In the genomic region with DNA sequence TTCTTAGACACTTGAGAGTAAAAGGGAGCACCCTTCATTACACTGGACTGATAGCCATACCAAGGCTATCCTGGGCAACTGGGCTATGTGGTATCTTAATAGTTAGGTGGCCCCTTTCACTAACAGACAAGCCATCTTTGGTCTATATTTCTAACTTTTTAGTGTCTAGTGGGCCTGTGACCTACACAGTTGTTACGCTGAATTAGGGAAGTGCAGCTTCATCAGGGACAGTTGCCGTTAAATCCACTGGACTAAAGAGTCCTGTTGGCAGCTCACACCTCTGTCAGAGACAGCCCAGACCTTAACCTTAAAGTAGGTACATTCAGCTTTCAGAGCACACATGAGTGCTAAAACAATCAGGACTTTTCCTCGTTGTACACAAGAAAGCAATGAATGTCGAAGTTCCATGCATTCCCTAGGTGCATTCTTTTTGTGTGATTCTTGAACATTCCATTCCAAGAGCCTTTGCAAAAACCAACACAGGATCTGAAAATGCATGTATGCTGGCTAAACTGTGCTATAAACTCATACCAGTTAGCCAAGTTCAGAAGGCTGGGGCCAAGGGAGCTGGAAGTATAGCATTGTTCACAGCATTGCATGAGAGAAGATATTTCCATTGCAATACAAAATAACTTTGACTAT, we compare ENCODE assay signal across 15 cellular contexts.
A peak's percentile ranks its signal among the peaks of the same experiment; 100 is the strongest.
DNase-seq lines count a peak whose midpoint lies in the region; ATAC-seq and TF ChIP-seq lines count a peak whose summit lies in the region.
"Had no signal": no experiment of that assay in that cellular context is flagged by ENCODE, and none has a peak within 500 bp of the region (broad histone marks: within the 10 kb centered on the region; RNA-seq: fewer than 3 reads in every experiment).

No MANE protein-coding gene starts in this region.

- H3K4me3 ChIP-seq in PC-3 (ENCODE audit: low read length) (no peak overlapping the region), mesodermal cell (ENCODE audit: extremely low read depth, insufficient read depth, low read length, poor library complexity, severe bottlenecking) (no peak overlapping the region)
- H3K4me3 ChIP-seq: cardiac muscle cell, lung, SK-N-MC had no signal

- peak; percentile 49 for DNase-seq in AG09319 (ENCODE audit: extremely low read depth, low read depth)
- peak; percentile 2 for DNase-seq in PC-3
- DNase-seq in epithelial cell of prostate (ENCODE audit: low read depth, low spot score), result no peak
- DNase-seq in activated T-helper 2 cell treated with anti-CD3 and anti-CD28 coated beads, Interferon-gamma antibody, Interleukin-2, Interleukin-4, amounts not matched to agents 10 μg/mL and 5 μg/mL and 100 μg/mL, durations not matched to agents 14 hours and 24 hours and 36 hours (ENCODE audit: low spot score), result no peak
- DNase-seq in NK-92 treated with Interleukin-12 subunit alpha and Interleukin-12 subunit beta, amount 100 ng/mL, for 24 hours (lab: John Stamatoyannopoulos, UW), result no peak
- DNase-seq in Right ventricle myocardium superior, result no peak
- no peak for DNase-seq in NCI-H2227 (lab: John Stamatoyannopoulos, UW; ENCODE audit: unreplicated experiment)
- DNase-seq: activated B cell treated with CpG ODN at 0.5 μM for 24 hours; activated T-cell treated with anti-CD3 and anti-CD28 coated beads, Interleukin-2, amount 50 U/mL, for 72 hours; DMS79 treated with DMSO at 0.1 percent for 48 hours; NCI-H1930 had no signal

- no peaks in the 10 kb centered on the region for H3K27me3 Mint-ChIP-seq in activated T-helper 2 cell treated with anti-CD3 and anti-CD28 coated beads, Interferon-gamma antibody, Interleukin-2, Interleukin-4, amounts not matched to agents 10 μg/mL and 5 μg/mL and 100 μg/mL, durations not matched to agents 14 hours and 24 hours and 36 hours (ENCODE audit: low read depth)

- no peaks in the 10 kb centered on the region for H3K9me3 ChIP-seq in PC-3 (ENCODE audit: low read length)
- H3K9me3 ChIP-seq in mesodermal cell (ENCODE audit: control insufficient read depth, low read length), result no peaks in the 10 kb centered on the region

- H3K9ac ChIP-seq in PC-3 (ENCODE audit: low read length), result no peak overlapping the region

- H3F3A ChIP-seq in PC-3 (ENCODE audit: low read length, unreplicated experiment), result no peaks in the 10 kb centered on the region

- H3K9me2 ChIP-seq in PC-3 (replicated peaks; ENCODE audit: low read length), result no peaks in the 10 kb centered on the region

- no peak overlapping the region for H3K27ac Mint-ChIP-seq in activated T-helper 2 cell treated with anti-CD3 and anti-CD28 coated beads, Interferon-gamma antibody, Interleukin-2, Interleukin-4, amounts not matched to agents 10 μg/mL and 5 μg/mL and 100 μg/mL, durations not matched to agents 14 hours and 24 hours and 36 hours
- H3K27ac Mint-ChIP-seq: activated B cell treated with CpG ODN at 0.5 μM for 24 hours; activated T-cell treated with anti-CD3 and anti-CD28 coated beads, Interleukin-2, amount 50 U/mL, for 72 hours had no signal

- no peak for ATAC-seq in PC-3
- ATAC-seq in Right ventricle myocardium superior (ENCODE audit: poor library complexity), result no peak
- ATAC-seq: activated T-cell treated with anti-CD3 and anti-CD28 coated beads, Interleukin-2, amount 50 U/mL, for 72 hours had no signal

- no peaks in the 10 kb centered on the region for H3K9me3 Mint-ChIP-seq in activated T-helper 2 cell treated with anti-CD3 and anti-CD28 coated beads, Interferon-gamma antibody, Interleukin-2, Interleukin-4, amounts not matched to agents 10 μg/mL and 5 μg/mL and 100 μg/mL, durations not matched to agents 14 hours and 24 hours and 36 hours

- TF ChIP-seq CTCF in AG09319 (IDR thresholded peaks at IDR 0.05; ENCODE audit: low read depth, low read length) (no peak), PC-3 (conservative IDR thresholded peaks at IDR 0.05; ENCODE audit: low read depth, low read length) (no peak)

- POLR2A ChIA-PET in PC-3 (lab: Charles Lee; ENCODE audit: unreplicated experiment), result no interaction called here

- no TSS peak for BruUV-seq in PC-3 (replicated peaks; lab: Mats Ljungman, UMichigan)

- intact Hi-C loops in PC-3 (cut with micrococcal nuclease), result no loop called here
- intact Hi-C loops in activated T-helper 2 cell treated with anti-CD3 and anti-CD28 coated beads, Interferon-gamma antibody, Interleukin-2, Interleukin-4, amounts not matched to agents 10 μg/mL and 5 μg/mL and 100 μg/mL, durations not matched to agents 14 hours and 24 hours and 36 hours (cut with micrococcal nuclease), result no loop called here
- intact Hi-C loops in Right ventricle myocardium superior (cut with DNase I), result no loop called here

- WGBS in mesodermal cell (ENCODE audit: insufficient coverage in 2 of 2), 2 experiments, result 76 to 87% methylated on average over 4 of the region's 4 CpGs

- no peak overlapping the region for H3K4me2 ChIP-seq in PC-3 (ENCODE audit: low read length)

- H3K36me3 Mint-ChIP-seq in activated T-helper 2 cell treated with anti-CD3 and anti-CD28 coated beads, Interferon-gamma antibody, Interleukin-2, Interleukin-4, amounts not matched to agents 10 μg/mL and 5 μg/mL and 100 μg/mL, durations not matched to agents 14 hours and 24 hours and 36 hours (ENCODE audit: low read depth), result no peaks in the 10 kb centered on the region

- H3K27ac ChIP-seq in PC-3 (ENCODE audit: low read length), result no peak overlapping the region
- H3K27ac ChIP-seq in epithelial cell of prostate, result peak overlapping the region; percentile 56
- H3K27ac ChIP-seq in mesodermal cell (ENCODE audit: low read depth, low read length, severe bottlenecking), result peak overlapping the region; percentile 70
- H3K27ac ChIP-seq: cardiac muscle cell, SK-N-MC had no signal

- CTCF ChIA-PET in PC-3 (lab: Charles Lee), result no interaction called here

- H3K27me3 ChIP-seq in PC-3 (ENCODE audit: low read length), result peaks cover 3% of the 10 kb centered on the region; the same call in 1 of the 2 replicates
- H3K27me3 ChIP-seq: cardiac muscle cell had no signal

- no peak overlapping the region for H2AFZ ChIP-seq in PC-3 (ENCODE audit: low read length)

- no peak overlapping the region for H3K4me3 Mint-ChIP-seq in activated T-helper 2 cell treated with anti-CD3 and anti-CD28 coated beads, Interferon-gamma antibody, Interleukin-2, Interleukin-4, amounts not matched to agents 10 μg/mL and 5 μg/mL and 100 μg/mL, durations not matched to agents 14 hours and 24 hours and 36 hours (ENCODE audit: low read depth)
- H3K4me3 Mint-ChIP-seq: activated B cell treated with CpG ODN at 0.5 μM for 24 hours; activated T-cell treated with anti-CD3 and anti-CD28 coated beads, Interleukin-2, amount 50 U/mL, for 72 hours had no signal

- H3K4me1 ChIP-seq in PC-3 (ENCODE audit: insufficient read depth, low read length) (no peaks in the 10 kb centered on the region), mesodermal cell (ENCODE audit: control insufficient read depth, insufficient read depth, low read length, poor library complexity, severe bottlenecking) (peaks cover 9% of the 10 kb centered on the region)

- H3K4me1 Mint-ChIP-seq in activated T-helper 2 cell treated with anti-CD3 and anti-CD28 coated beads, Interferon-gamma antibody, Interleukin-2, Interleukin-4, amounts not matched to agents 10 μg/mL and 5 μg/mL and 100 μg/mL, durations not matched to agents 14 hours and 24 hours and 36 hours (ENCODE audit: low read depth), result no peaks in the 10 kb centered on the region
- H3K4me1 Mint-ChIP-seq: activated B cell treated with CpG ODN at 0.5 μM for 24 hours had no signal

- no peaks in the 10 kb centered on the region for H4K20me1 ChIP-seq in PC-3 (ENCODE audit: low read length)

- H3K36me3 ChIP-seq in PC-3 (ENCODE audit: low read depth, low read length) (no peaks in the 10 kb centered on the region), mesodermal cell (ENCODE audit: control insufficient read depth, insufficient read depth, low read length) (no peaks in the 10 kb centered on the region)
- H3K36me3 ChIP-seq: cardiac muscle cell had no signal

- no peaks in the 10 kb centered on the region for H3K79me2 ChIP-seq in PC-3 (ENCODE audit: low read length)

Comparison
In these comparisons a context has a peak if more than half of its experiments do, and no peak if none do; other contexts are left out.
1. DNase-seq: peak in AG09319 (single experiment) and PC-3 (single experiment); none in epithelial cell of prostate (single experiment), activated T-helper 2 cell treated with anti-CD3 and anti-CD28 coated beads, Interferon-gamma antibody, Interleukin-2, Interleukin-4, amounts not matched to agents 10 μg/mL and 5 μg/mL and 100 μg/mL, durations not matched to agents 14 hours and 24 hours and 36 hours (single experiment), NK-92 treated with Interleukin-12 subunit alpha and Interleukin-12 subunit beta, amount 100 ng/mL, for 24 hours (single experiment), Right ventricle myocardium superior (single experiment) and NCI-H2227 (single experiment).